19 cellular contexts compared by ENCODE assay signal in genomic region chr3:106711650-106712049, GRCh38.
DNase-seq lines count a peak whose midpoint lies in the region; ATAC-seq and TF ChIP-seq lines count a peak whose summit lies in the region.
"Had no signal": no experiment of that assay in that cellular context is flagged by ENCODE, and none has a peak within 500 bp of the region (broad histone marks: within the 10 kb centered on the region; RNA-seq: fewer than 3 reads in every experiment).

No MANE protein-coding gene starts in this region.

- H3K9ac ChIP-seq in SK-N-SH (peak overlapping the region; percentile 18; the same call in 1 of the 2 replicates), neural progenitor cell (no peak overlapping the region)

- peak; percentile 36 to 97; a peak in 3 of 4 replicates for TF ChIP-seq EP300 in SK-N-SH (IDR thresholded peaks at IDR 0.05; ENCODE audit: borderline replicate concordance in 1 of 2, low read depth in 1 of 2, low read length in 1 of 2)

- H3K27me3 ChIP-seq in SK-N-SH (ENCODE audit: insufficient read depth) (no peaks in the 10 kb centered on the region), neural progenitor cell (no peaks in the 10 kb centered on the region)
- H3K27me3 ChIP-seq: colonic mucosa had no signal

- no peak overlapping the region for H3K4me3 ChIP-seq in SK-N-SH (ENCODE audit: low read depth in 2 of 2, low read length in 1 of 2)
- no peak overlapping the region for H3K4me3 ChIP-seq in neural progenitor cell
- H3K4me3 ChIP-seq: colonic mucosa, lung had no signal

- H3K4me1 Mint-ChIP-seq in neural progenitor cell = peaks cover 6% of the 10 kb centered on the region
- H3K4me1 Mint-ChIP-seq: activated CD4-positive, alpha-beta T cell treated with anti-CD3 and anti-CD28 coated beads, Interleukin-2, amount 10 ng/mL, durations not matched to agents 7 days and 5 days; H9; neural crest cell had no signal

- no peaks in the 10 kb centered on the region for H3K79me2 ChIP-seq in SK-N-SH (ENCODE audit: insufficient read depth)
- no peaks in the 10 kb centered on the region for H3K79me2 ChIP-seq in neural progenitor cell (ENCODE audit: low read depth)

- no peaks in the 10 kb centered on the region for H3K27me3 Mint-ChIP-seq in neural progenitor cell (ENCODE audit: insufficient read depth, low read depth)

- H3K9me2 ChIP-seq in SK-N-SH = no peaks in the 10 kb centered on the region

- no peak overlapping the region for H3K4me3 Mint-ChIP-seq in neural progenitor cell
- H3K4me3 Mint-ChIP-seq: activated CD4-positive, alpha-beta T cell treated with anti-CD3 and anti-CD28 coated beads, Interleukin-2, amount 10 ng/mL, durations not matched to agents 7 days and 5 days; activated T-cell treated with anti-CD3 and anti-CD28 coated beads, Interleukin-2, amount 50 U/mL, for 24 hours; H9; neural crest cell had no signal

- 2% methylated on average over 1 of the region's 1 CpG for WGBS in SK-N-SH (ENCODE audit: low lambda C conversion rate)

- TF ChIP-seq RAD21 in SK-N-SH (IDR thresholded peaks at IDR 0.05; ENCODE audit: low read length) = no peak

- H4K20me1 ChIP-seq in SK-N-SH (ENCODE audit: insufficient read depth) (no peaks in the 10 kb centered on the region), neural progenitor cell (ENCODE audit: low read depth) (no peaks in the 10 kb centered on the region)

- POLR2A ChIA-PET in SK-N-SH (lab: Yijun Ruan, JAX) = no interaction called here

- H3K4me1 ChIP-seq in SK-N-SH (ENCODE audit: control insufficient read depth in 1 of 2, insufficient read depth in 2 of 2, low read depth in 1 of 2, low read length in 1 of 2) (peaks cover 0 to 15% of the 10 kb centered on the region in 2 experiments; a peak in 2 of 4 replicates), neural progenitor cell (no peaks in the 10 kb centered on the region)
- H3K4me1 ChIP-seq: colonic mucosa had no signal

- H3K36me3 Mint-ChIP-seq in neural progenitor cell = no peaks in the 10 kb centered on the region

- peaks cover 6% of the 10 kb centered on the region; the same call in 1 of the 2 replicates for H3K9me3 ChIP-seq in SK-N-SH
- no peaks in the 10 kb centered on the region for H3K9me3 ChIP-seq in neural progenitor cell (ENCODE audit: low read depth)
- H3K9me3 ChIP-seq: colonic mucosa had no signal

- no peaks in the 10 kb centered on the region for H3K9me3 Mint-ChIP-seq in neural progenitor cell
- H3K9me3 Mint-ChIP-seq: activated CD4-positive, alpha-beta T cell treated with anti-CD3 and anti-CD28 coated beads, Interleukin-2, amount 10 ng/mL, durations not matched to agents 7 days and 5 days; activated T-cell treated with anti-CD3 and anti-CD28 coated beads, Interleukin-2, amount 50 U/mL, for 24 hours; neural crest cell had no signal

- DNase-seq in A172 (ENCODE audit: low spot score) (peak; percentile 72), SK-N-SH (no peak), glomerular visceral epithelial cell (ENCODE audit: extremely low spot score) (peak; percentile 67), NCI-H1930 (lab: John Stamatoyannopoulos, UW) (no peak), neural progenitor cell (ENCODE audit: low spot score) (no peak), NCI-H526 (lab: John Stamatoyannopoulos, UW) (no peak)
- DNase-seq in activated T-cell treated with anti-CD3 and anti-CD28 coated beads, Interleukin-2, amount 50 U/mL, for 48 hours = no peak
- DNase-seq: 8988T; activated CD4-positive, alpha-beta T cell treated with anti-CD3 and anti-CD28 coated beads, Interleukin-2, amount 10 ng/mL, durations not matched to agents 7 days and 5 days; activated T-cell treated with anti-CD3 and anti-CD28 coated beads, Interleukin-2, amount 50 U/mL, for 24 hours; Calu3; colonic mucosa; H9; Right ventricle myocardium superior; stimulated activated naive CD8-positive, alpha-beta T cell treated with anti-CD3 and anti-CD28 coated beads, Interleukin-15, Interleukin-2, amounts not matched to agents 100 U/mL and 50 U/mL, for 24 hours; T1000 had no signal

- no peak overlapping the region for H3K27ac Mint-ChIP-seq in neural progenitor cell
- H3K27ac Mint-ChIP-seq: activated CD4-positive, alpha-beta T cell treated with anti-CD3 and anti-CD28 coated beads, Interleukin-2, amount 10 ng/mL, durations not matched to agents 7 days and 5 days; activated T-cell treated with anti-CD3 and anti-CD28 coated beads, Interleukin-2, amount 50 U/mL, for 24 hours; H9 had no signal

- no peak overlapping the region; the same call in 1 of the 2 replicates for H3K4me2 ChIP-seq in SK-N-SH
- no peak overlapping the region for H3K4me2 ChIP-seq in neural progenitor cell

- H3K36me3 ChIP-seq in SK-N-SH (replicated peaks in 1 of 2; ENCODE audit: control insufficient read depth in 1 of 2, insufficient read depth in 2 of 2, low read length in 1 of 2) (peaks cover 0 to 11% of the 10 kb centered on the region in 2 experiments), neural progenitor cell (no peaks in the 10 kb centered on the region)
- H3K36me3 ChIP-seq: colonic mucosa had no signal

- no peak for TF ChIP-seq CTCF in SK-N-SH (IDR thresholded peaks at IDR 0.05)
- no peak for TF ChIP-seq CTCF in neural progenitor cell (IDR thresholded peaks at IDR 0.05)

- peak; percentile 46 for ATAC-seq in GM21423 (IDR thresholded peaks at IDR 0.05; ENCODE audit: unreplicated experiment)
- ATAC-seq: stimulated activated naive CD8-positive, alpha-beta T cell treated with anti-CD3 and anti-CD28 coated beads, Interleukin-15, Interleukin-2, amounts not matched to agents 100 U/mL and 50 U/mL, for 24 hours had no signal

- peak overlapping the region in 1 of 2 experiments; percentile 78; a peak in 3 of 4 replicates for H3K27ac ChIP-seq in SK-N-SH (ENCODE audit: low read depth in 2 of 2, low read length in 1 of 2)
- H3K27ac ChIP-seq in neural progenitor cell = no peak overlapping the region
- H3K27ac ChIP-seq: colonic mucosa had no signal

- H3F3A ChIP-seq in SK-N-SH (replicated peaks; ENCODE audit: insufficient read depth) (peaks cover 22% of the 10 kb centered on the region), neural progenitor cell (ENCODE audit: low read depth) (no peaks in the 10 kb centered on the region)

- CTCF ChIA-PET in SK-N-SH (lab: Yijun Ruan, JAX) = interaction anchor here (0.9 kb wide), 1 partner anchor 93 kb away, joined by 3 read pairs; no protein-coding TSS in a partner anchor

- no peak overlapping the region for H2AFZ ChIP-seq in SK-N-SH (ENCODE audit: low read depth)
- no peak overlapping the region for H2AFZ ChIP-seq in neural progenitor cell (replicated peaks)

TF ChIP-seq in SK-N-SH, 30 proteins besides CTCF, POLR2A, EP300 and RAD21 (continues in another document):
- TF ChIP-seq MXI1 (IDR thresholded peaks at IDR 0.05; ENCODE audit: low read depth, low read length) (no peak), SMC3 (IDR thresholded peaks at IDR 0.05; ENCODE audit: low read depth, low read length) (no peak), RCOR1 (IDR thresholded peaks at IDR 0.05; ENCODE audit: low read length) (no peak), FOSL2 (IDR thresholded peaks at IDR 0.05; ENCODE audit: borderline replicate concordance, low read depth) (peak; percentile 81; the same call in 1 of the 2 replicates), USF2 (IDR thresholded peaks at IDR 0.05; ENCODE audit: borderline replicate concordance, low read depth, low read length) (no peak), RFX5 (IDR thresholded peaks at IDR 0.05; ENCODE audit: low read length) (no peak), PBX3 (IDR thresholded peaks at IDR 0.05) (peak; percentile 95), ELF1 (IDR thresholded peaks at IDR 0.05) (no peak), MEF2A (IDR thresholded peaks at IDR 0.05; ENCODE audit: borderline replicate concordance, low read depth) (peak; percentile 18; the same call in 1 of the 2 replicates), FOXM1 (IDR thresholded peaks at IDR 0.05; ENCODE audit: low read depth) (peak; percentile 76; the same call in 1 of the 2 replicates), POLR2AphosphoS5 (IDR thresholded peaks at IDR 0.05; ENCODE audit: low read depth, low read length) (peak; percentile 58; the same call in 1 of the 2 replicates), EZH2phosphoT487 (IDR thresholded peaks at IDR 0.05; ENCODE audit: borderline replicate concordance, low read depth) (no peak), JUND (IDR thresholded peaks at IDR 0.05) (peak; percentile 98)
- TF ChIP-seq, protein P1, sequence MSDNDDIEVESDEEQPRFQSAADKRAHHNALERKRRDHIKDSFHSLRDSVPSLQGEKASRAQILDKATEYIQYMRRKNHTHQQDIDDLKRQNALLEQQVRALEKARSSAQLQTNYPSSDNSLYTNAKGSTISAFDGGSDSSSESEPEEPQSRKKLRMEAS (IDR thresholded peaks at IDR 0.05; ENCODE audit: low read depth) = 0 out of 2 replicates have a peak, but pooled peaks have one; percentile 29

Comparison
In these comparisons a context has a peak if more than half of its experiments do, and no peak if none do; other contexts are left out.
1. DNase-seq: peak in A172 (single experiment) and glomerular visceral epithelial cell (single experiment); none in SK-N-SH (single experiment), NCI-H1930 (0 of 2), activated T-cell treated with anti-CD3 and anti-CD28 coated beads, Interleukin-2, amount 50 U/mL, for 48 hours (0 of 2), neural progenitor cell (single experiment) and NCI-H526 (0 of 2).